ENCODE assay signal across 28 cellular contexts in genomic region chr11:36218283-36218921, GRCh38.
"Had no signal": no experiment of that assay in that cellular context is flagged by ENCODE, and none has a peak within 500 bp of the region (broad histone marks: within the 10 kb centered on the region; RNA-seq: fewer than 3 reads in every experiment).

No MANE protein-coding gene starts in this region.

- H3K27ac ChIP-seq: neutrophil, pancreas, prostate gland, skin epidermis, spleen, stomach, thoracic aorta, thyroid gland, tibial nerve, upper lobe of left lung, vagina had no signal

- H3K9me3 ChIP-seq: pancreas, prostate gland, thyroid gland had no signal

- DNase-seq: naive thymus-derived CD8-positive, alpha-beta T cell; nephron progenitor cell; nucleus accumbens; pancreas; retina; right cardiac atrium; spleen; stimulated activated CD4-positive, alpha-beta T cell treated with anti-CD3 and anti-CD28 coated beads, Interleukin-12 subunit alpha, Interleukin-12 subunit beta, amount 100 ng/mL, for 4 hours; stimulated activated CD4-positive, alpha-beta T cell treated with anti-CD3 and anti-CD28 coated beads, Interleukin-1b, Interleukin-23, amount 100 ng/mL, for 48 hours; stimulated activated CD4-positive, alpha-beta T cell treated with anti-CD3 and anti-CD28 coated beads, Interleukin-2, amount 100 ng/mL, for 48 hours; stimulated activated CD4-positive, alpha-beta T cell treated with anti-CD3 and anti-CD28 coated beads, Interleukin-4, amount 100 ng/mL, for 24 hours; stimulated activated naive B cell treated with anti-CD40 and anti-IgM and Interleukin-4, amounts not matched to agents 10 μg/mL and 1 μg/mL and 100 μg/mL, for 72 hours; stimulated activated naive CD4-positive, alpha-beta T cell treated with Interleukin-2 at 50 U/mL for 16 hours; stomach; thyroid gland; trophoblast cell; upper lobe of left lung had no signal

- H3K4me1 ChIP-seq: pancreas, prostate gland, spleen, thyroid gland, tibial nerve had no signal

- ATAC-seq: naive thymus-derived CD8-positive, alpha-beta T cell; natural killer cell treated with Interleukin-12 subunit alpha and Interleukin-12 subunit beta and Interleukin-15 and Interleukin-18, amount 100 ng/mL, for 72 hours; pancreas; right cardiac atrium; sciatic nerve; stimulated activated effector memory CD8-positive, alpha-beta T cell treated with anti-CD3 and anti-CD28 coated beads, Interleukin-12 subunit alpha, Interleukin-12 subunit beta, amount 100 ng/mL, for 72 hours; stimulated activated naive B cell treated with anti-CD40 and anti-IgM and Interleukin-4, amounts not matched to agents 10 μg/mL and 1 μg/mL and 100 μg/mL, for 72 hours had no signal

- H3K4me3 ChIP-seq: pancreas, prostate gland, skin epidermis, smooth muscle cell, spleen, stomach, thoracic aorta, thyroid gland, tibial nerve, upper lobe of left lung, vagina had no signal

- H3K27me3 ChIP-seq: neutrophil, pancreas, spleen, stomach, thyroid gland, tibial nerve, upper lobe of left lung, vagina had no signal

- FAIRE-seq: pancreas, urothelium cell line had no signal

- H3K36me3 ChIP-seq: neutrophil, pancreas, prostate gland, spleen, stomach, thoracic aorta, thyroid gland, upper lobe of left lung, vagina had no signal
